1 cellular context compared by ENCODE assay signal in genomic region chr1:235504122-235504493, GRCh38.
TF ChIP-seq lines count a peak whose summit lies in the region.

Gene B3GALNT2 (minus strand): TSS chr1:235504452. CDS start chr1:235504252, 200 bp downstream.

TF ChIP-seq in HepG2, 621 proteins besides CTCF, POLR2A, EP300 and RAD21 (continued from another document and continues in another):
- TF ChIP-seq RAD51 (IDR thresholded peaks at IDR 0.05; ENCODE audit: borderline replicate concordance) (no peak), AGO1 (IDR thresholded peaks at IDR 0.05; ENCODE audit: low read depth, low read length, poor library complexity, severe bottlenecking) (no peak), NAIF1 (CRISPR knock-in tag; IDR thresholded peaks at IDR 0.05; ENCODE audit: borderline replicate concordance) (peak; percentile 44; the same call in 1 of the 2 replicates), ATF7-NPFF (CRISPR knock-in tag; IDR thresholded peaks at IDR 0.05; ENCODE audit: low read depth) (no peak), ZNF766 (CRISPR knock-in tag; IDR thresholded peaks at IDR 0.05; ENCODE audit: borderline replicate concordance) (no peak), DMAP1 (CRISPR knock-in tag; IDR thresholded peaks at IDR 0.05) (no peak), U2AF1 (optimal IDR thresholded peaks at IDR 0.05; ENCODE audit: low read depth, low read length) (no peak), RBM39 (IDR thresholded peaks at IDR 0.05; ENCODE audit: low read depth, low read length, poor library complexity, severe bottlenecking) (no peak), ZNF558 (CRISPR knock-in tag; IDR thresholded peaks at IDR 0.05; ENCODE audit: borderline replicate concordance) (peak; percentile 58; the same call in 1 of the 2 replicates), ZNF724P (CRISPR knock-in tag; IDR thresholded peaks at IDR 0.05; ENCODE audit: borderline replicate concordance) (no peak), CSRNP1 (CRISPR knock-in tag; IDR thresholded peaks at IDR 0.05) (peak; percentile 76; the same call in 1 of the 2 replicates), NFE2L1 (CRISPR knock-in tag; IDR thresholded peaks at IDR 0.05; ENCODE audit: borderline replicate concordance) (no peak), PLRG1 (conservative IDR thresholded peaks at IDR 0.05) (no peak), SMYD3 (CRISPR knock-in tag; IDR thresholded peaks at IDR 0.05) (no peak), ZNF468 (CRISPR knock-in tag; IDR thresholded peaks at IDR 0.05) (no peak), ZNF383 (CRISPR knock-in tag; IDR thresholded peaks at IDR 0.05; ENCODE audit: borderline replicate concordance) (peak; percentile 83; the same call in 1 of the 2 replicates), NCOA5 (CRISPR knock-in tag; IDR thresholded peaks at IDR 0.05) (no peak), ZNF256 (CRISPR knock-in tag; conservative IDR thresholded peaks at IDR 0.05) (no peak), POGZ (CRISPR knock-in tag; IDR thresholded peaks at IDR 0.05) (no peak), TIGD3 (CRISPR knock-in tag; IDR thresholded peaks at IDR 0.05; ENCODE audit: borderline replicate concordance) (no peak; the same call in 1 of the 2 replicates), ZFP62 (CRISPR knock-in tag; IDR thresholded peaks at IDR 0.05) (no peak), RFX1 (IDR thresholded peaks at IDR 0.05) (no peak), TBL1XR1 (IDR thresholded peaks at IDR 0.05; ENCODE audit: borderline replicate concordance, low read length, partially characterized antibody) (no peak), KDM6A (CRISPR knock-in tag; IDR thresholded peaks at IDR 0.05; ENCODE audit: low read depth) (no peak), BATF2 (CRISPR knock-in tag; IDR thresholded peaks at IDR 0.05) (peak; percentile 73; the same call in 1 of the 2 replicates), TFDP1 (CRISPR knock-in tag; IDR thresholded peaks at IDR 0.05; ENCODE audit: borderline replicate concordance) (no peak), CAMTA2 (CRISPR knock-in tag; IDR thresholded peaks at IDR 0.05; ENCODE audit: borderline replicate concordance) (0 out of 2 replicates have a peak, but pooled peaks have one; percentile 17), ZNF614 (CRISPR knock-in tag; IDR thresholded peaks at IDR 0.05; ENCODE audit: borderline replicate concordance) (no peak), AGO2 (optimal IDR thresholded peaks at IDR 0.05; ENCODE audit: low read depth, low read length) (peak; percentile 34), TRAFD1 (CRISPR knock-in tag; IDR thresholded peaks at IDR 0.05; ENCODE audit: borderline replicate concordance) (no peak), GABPB1 (CRISPR knock-in tag; IDR thresholded peaks at IDR 0.05) (no peak), ZNF589 (CRISPR knock-in tag; conservative IDR thresholded peaks at IDR 0.05) (no peak; the same call in none of the 2 replicates), ZNF547 (CRISPR knock-in tag; IDR thresholded peaks at IDR 0.05) (0 out of 2 replicates have a peak, but pooled peaks have one; percentile 19), ZNF678 (CRISPR knock-in tag; IDR thresholded peaks at IDR 0.05) (peak; percentile 80; the same call in 1 of the 2 replicates), JUN (CRISPR knock-in tag; IDR thresholded peaks at IDR 0.05) (no peak), ZBTB42 (CRISPR knock-in tag; IDR thresholded peaks at IDR 0.05) (0 out of 2 replicates have a peak, but pooled peaks have one; percentile 39), SALL1 (CRISPR knock-in tag; IDR thresholded peaks at IDR 0.05) (no peak), ZFP36L1 (CRISPR knock-in tag; IDR thresholded peaks at IDR 0.05) (no peak), ZNF703 (CRISPR knock-in tag; IDR thresholded peaks at IDR 0.05; ENCODE audit: borderline replicate concordance) (no peak), NONO (IDR thresholded peaks at IDR 0.05) (no peak), NONO (CRISPR knock-in tag; conservative IDR thresholded peaks at IDR 0.05) (no peak; the same call in 1 of the 2 replicates), ZC3H13 (CRISPR knock-in tag; IDR thresholded peaks at IDR 0.05) (peak; percentile 30; the same call in 1 of the 2 replicates)
- TF ChIP-seq, protein P1, sequence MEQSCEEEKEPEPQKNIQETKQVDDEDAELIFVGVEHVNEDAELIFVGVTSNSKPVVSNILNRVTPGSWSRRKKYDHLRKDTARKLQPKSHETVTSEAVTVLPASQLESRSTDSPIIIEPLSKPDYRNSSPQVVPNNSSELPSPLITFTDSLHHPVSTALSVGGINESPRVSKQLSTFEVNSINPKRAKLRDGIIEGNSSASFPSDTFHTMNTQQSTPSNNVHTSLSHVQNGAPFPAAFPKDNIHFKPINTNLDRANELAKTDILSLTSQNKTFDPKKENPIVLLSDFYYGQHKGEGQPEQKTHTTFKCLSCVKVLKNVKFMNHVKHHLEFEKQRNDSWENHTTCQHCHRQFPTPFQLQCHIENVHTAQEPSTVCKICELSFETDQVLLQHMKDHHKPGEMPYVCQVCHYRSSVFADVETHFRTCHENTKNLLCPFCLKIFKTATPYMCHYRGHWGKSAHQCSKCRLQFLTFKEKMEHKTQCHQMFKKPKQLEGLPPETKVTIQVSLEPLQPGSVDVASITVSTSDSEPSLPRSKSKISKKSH (CRISPR knock-in tag; IDR thresholded peaks at IDR 0.05; ENCODE audit: borderline replicate concordance), result no peak
- TF ChIP-seq, protein P2, sequence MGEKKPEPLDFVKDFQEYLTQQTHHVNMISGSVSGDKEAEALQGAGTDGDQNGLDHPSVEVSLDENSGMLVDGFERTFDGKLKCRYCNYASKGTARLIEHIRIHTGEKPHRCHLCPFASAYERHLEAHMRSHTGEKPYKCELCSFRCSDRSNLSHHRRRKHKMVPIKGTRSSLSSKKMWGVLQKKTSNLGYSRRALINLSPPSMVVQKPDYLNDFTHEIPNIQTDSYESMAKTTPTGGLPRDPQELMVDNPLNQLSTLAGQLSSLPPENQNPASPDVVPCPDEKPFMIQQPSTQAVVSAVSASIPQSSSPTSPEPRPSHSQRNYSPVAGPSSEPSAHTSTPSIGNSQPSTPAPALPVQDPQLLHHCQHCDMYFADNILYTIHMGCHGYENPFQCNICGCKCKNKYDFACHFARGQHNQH (CRISPR knock-in tag; IDR thresholded peaks at IDR 0.05), result no peak
- TF ChIP-seq, protein P3, sequence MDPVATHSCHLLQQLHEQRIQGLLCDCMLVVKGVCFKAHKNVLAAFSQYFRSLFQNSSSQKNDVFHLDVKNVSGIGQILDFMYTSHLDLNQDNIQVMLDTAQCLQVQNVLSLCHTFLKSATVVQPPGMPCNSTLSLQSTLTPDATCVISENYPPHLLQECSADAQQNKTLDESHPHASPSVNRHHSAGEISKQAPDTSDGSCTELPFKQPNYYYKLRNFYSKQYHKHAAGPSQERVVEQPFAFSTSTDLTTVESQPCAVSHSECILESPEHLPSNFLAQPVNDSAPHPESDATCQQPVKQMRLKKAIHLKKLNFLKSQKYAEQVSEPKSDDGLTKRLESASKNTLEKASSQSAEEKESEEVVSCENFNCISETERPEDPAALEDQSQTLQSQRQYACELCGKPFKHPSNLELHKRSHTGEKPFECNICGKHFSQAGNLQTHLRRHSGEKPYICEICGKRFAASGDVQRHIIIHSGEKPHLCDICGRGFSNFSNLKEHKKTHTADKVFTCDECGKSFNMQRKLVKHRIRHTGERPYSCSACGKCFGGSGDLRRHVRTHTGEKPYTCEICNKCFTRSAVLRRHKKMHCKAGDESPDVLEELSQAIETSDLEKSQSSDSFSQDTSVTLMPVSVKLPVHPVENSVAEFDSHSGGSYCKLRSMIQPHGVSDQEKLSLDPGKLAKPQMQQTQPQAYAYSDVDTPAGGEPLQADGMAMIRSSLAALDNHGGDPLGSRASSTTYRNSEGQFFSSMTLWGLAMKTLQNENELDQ (CRISPR knock-in tag; IDR thresholded peaks at IDR 0.05; ENCODE audit: borderline replicate concordance), result no peak
- TF ChIP-seq, protein P4, sequence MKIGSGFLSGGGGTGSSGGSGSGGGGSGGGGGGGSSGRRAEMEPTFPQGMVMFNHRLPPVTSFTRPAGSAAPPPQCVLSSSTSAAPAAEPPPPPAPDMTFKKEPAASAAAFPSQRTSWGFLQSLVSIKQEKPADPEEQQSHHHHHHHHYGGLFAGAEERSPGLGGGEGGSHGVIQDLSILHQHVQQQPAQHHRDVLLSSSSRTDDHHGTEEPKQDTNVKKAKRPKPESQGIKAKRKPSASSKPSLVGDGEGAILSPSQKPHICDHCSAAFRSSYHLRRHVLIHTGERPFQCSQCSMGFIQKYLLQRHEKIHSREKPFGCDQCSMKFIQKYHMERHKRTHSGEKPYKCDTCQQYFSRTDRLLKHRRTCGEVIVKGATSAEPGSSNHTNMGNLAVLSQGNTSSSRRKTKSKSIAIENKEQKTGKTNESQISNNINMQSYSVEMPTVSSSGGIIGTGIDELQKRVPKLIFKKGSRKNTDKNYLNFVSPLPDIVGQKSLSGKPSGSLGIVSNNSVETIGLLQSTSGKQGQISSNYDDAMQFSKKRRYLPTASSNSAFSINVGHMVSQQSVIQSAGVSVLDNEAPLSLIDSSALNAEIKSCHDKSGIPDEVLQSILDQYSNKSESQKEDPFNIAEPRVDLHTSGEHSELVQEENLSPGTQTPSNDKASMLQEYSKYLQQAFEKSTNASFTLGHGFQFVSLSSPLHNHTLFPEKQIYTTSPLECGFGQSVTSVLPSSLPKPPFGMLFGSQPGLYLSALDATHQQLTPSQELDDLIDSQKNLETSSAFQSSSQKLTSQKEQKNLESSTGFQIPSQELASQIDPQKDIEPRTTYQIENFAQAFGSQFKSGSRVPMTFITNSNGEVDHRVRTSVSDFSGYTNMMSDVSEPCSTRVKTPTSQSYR (CRISPR knock-in tag; IDR thresholded peaks at IDR 0.05; ENCODE audit: borderline replicate concordance), result no peak
- TF ChIP-seq, protein P5, sequence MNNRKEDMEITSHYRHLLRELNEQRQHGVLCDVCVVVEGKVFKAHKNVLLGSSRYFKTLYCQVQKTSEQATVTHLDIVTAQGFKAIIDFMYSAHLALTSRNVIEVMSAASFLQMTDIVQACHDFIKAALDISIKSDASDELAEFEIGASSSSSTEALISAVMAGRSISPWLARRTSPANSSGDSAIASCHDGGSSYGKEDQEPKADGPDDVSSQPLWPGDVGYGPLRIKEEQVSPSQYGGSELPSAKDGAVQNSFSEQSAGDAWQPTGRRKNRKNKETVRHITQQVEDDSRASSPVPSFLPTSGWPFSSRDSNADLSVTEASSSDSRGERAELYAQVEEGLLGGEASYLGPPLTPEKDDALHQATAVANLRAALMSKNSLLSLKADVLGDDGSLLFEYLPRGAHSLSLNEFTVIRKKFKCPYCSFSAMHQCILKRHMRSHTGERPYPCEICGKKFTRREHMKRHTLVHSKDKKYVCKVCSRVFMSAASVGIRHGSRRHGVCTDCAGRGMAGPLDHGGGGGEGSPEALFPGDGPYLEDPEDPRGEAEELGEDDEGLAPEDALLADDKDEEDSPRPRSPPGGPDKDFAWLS (CRISPR knock-in tag; IDR thresholded peaks at IDR 0.05; ENCODE audit: borderline replicate concordance), result 0 out of 2 replicates have a peak, but pooled peaks have one; percentile 55
- TF ChIP-seq, protein P6, sequence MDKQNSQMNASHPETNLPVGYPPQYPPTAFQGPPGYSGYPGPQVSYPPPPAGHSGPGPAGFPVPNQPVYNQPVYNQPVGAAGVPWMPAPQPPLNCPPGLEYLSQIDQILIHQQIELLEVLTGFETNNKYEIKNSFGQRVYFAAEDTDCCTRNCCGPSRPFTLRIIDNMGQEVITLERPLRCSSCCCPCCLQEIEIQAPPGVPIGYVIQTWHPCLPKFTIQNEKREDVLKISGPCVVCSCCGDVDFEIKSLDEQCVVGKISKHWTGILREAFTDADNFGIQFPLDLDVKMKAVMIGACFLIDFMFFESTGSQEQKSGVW (CRISPR knock-in tag; IDR thresholded peaks at IDR 0.05; ENCODE audit: borderline replicate concordance), result no peak
